In genomic region chr15:94522125-94522524, GRCh38 we compare ENCODE assay signal across 34 cellular contexts.
"Had no signal": no experiment of that assay in that cellular context is flagged by ENCODE, and none has a peak within 500 bp of the region (broad histone marks: within the 10 kb centered on the region; RNA-seq: fewer than 3 reads in every experiment).

No MANE protein-coding gene starts in this region.

- H3K4me3 ChIP-seq: ascending aorta, breast epithelium, coronary artery, esophagus muscularis mucosa, gastrocnemius medialis had no signal

- H3K36me3 ChIP-seq: ascending aorta, breast epithelium, esophagus muscularis mucosa, gastrocnemius medialis, WERI-Rb-1 had no signal

- H3K27me3 Mint-ChIP-seq: activated naive CD4-positive, alpha-beta T cell treated with anti-CD3 and anti-CD28 coated beads, Interleukin-2, amount 10 ng/mL, durations not matched to agents 7 days and 5 days; brain had no signal

- H3K4me1 ChIP-seq: ascending aorta, breast epithelium, esophagus muscularis mucosa, foreskin keratinocyte, gastrocnemius medialis had no signal

- H3K27me3 ChIP-seq: ascending aorta, breast epithelium, esophagus muscularis mucosa, foreskin keratinocyte, gastrocnemius medialis had no signal

- H3K9me3 ChIP-seq: ascending aorta, breast epithelium, gastrocnemius medialis had no signal

- H3K27ac ChIP-seq: ascending aorta, breast epithelium, coronary artery, esophagus muscularis mucosa, foreskin keratinocyte, gastrocnemius medialis, WERI-Rb-1 had no signal

- ATAC-seq: activated CD4-positive, alpha-beta T cell treated with anti-CD3 and anti-CD28 coated beads for 36 hours; activated CD8-positive, alpha-beta memory T cell treated with anti-CD3 and anti-CD28 coated beads, Interleukin-2, amount 10 ng/mL, durations not matched to agents 7 days and 5 days; activated CD8-positive, alpha-beta T cell treated with anti-CD3 and anti-CD28 coated beads, Interleukin-2, amount 10 ng/mL, durations not matched to agents 7 days and 5 days; activated naive CD4-positive, alpha-beta T cell treated with anti-CD3 and anti-CD28 coated beads, Interleukin-2, amount 50 U/mL, for 72 hours; effector memory CD8-positive, alpha-beta T cell; foreskin keratinocyte; gastrocnemius medialis; T-cell had no signal

- H3K4me1 Mint-ChIP-seq: activated CD4-positive, alpha-beta T cell treated with anti-CD3 and anti-CD28 coated beads for 36 hours; activated CD4-positive, alpha-beta T cell treated with anti-CD3 and anti-CD28 coated beads, Interleukin-2, amount 10 ng/mL, durations not matched to agents 24 days and 14 days; activated CD8-positive, alpha-beta memory T cell treated with anti-CD3 and anti-CD28 coated beads, Interleukin-2, amount 10 ng/mL, durations not matched to agents 7 days and 5 days; activated naive CD4-positive, alpha-beta T cell treated with anti-CD3 and anti-CD28 coated beads, Interleukin-2, amount 10 ng/mL, durations not matched to agents 7 days and 5 days; activated naive CD8-positive, alpha-beta T cell treated with anti-CD3 and anti-CD28 coated beads, Interleukin-2, amount 10 ng/mL, durations not matched to agents 7 days and 5 days; brain; central memory CD8-positive, alpha-beta T cell; T-cell had no signal

- H3K27ac Mint-ChIP-seq: activated CD4-positive, alpha-beta memory T cell treated with anti-CD3 and anti-CD28 coated beads for 36 hours; activated CD4-positive, alpha-beta T cell treated with anti-CD3 and anti-CD28 coated beads for 36 hours; activated CD4-positive, alpha-beta T cell treated with anti-CD3 and anti-CD28 coated beads, Interleukin-2, amount 10 ng/mL, durations not matched to agents 24 days and 14 days; activated CD8-positive, alpha-beta memory T cell treated with anti-CD3 and anti-CD28 coated beads, Interleukin-2, amount 10 ng/mL, durations not matched to agents 7 days and 5 days; activated CD8-positive, alpha-beta T cell treated with anti-CD3 and anti-CD28 coated beads, Interleukin-2, amount 10 ng/mL, durations not matched to agents 7 days and 5 days; activated naive CD4-positive, alpha-beta T cell treated with anti-CD3 and anti-CD28 coated beads, Interleukin-2, amount 10 ng/mL, durations not matched to agents 7 days and 5 days; activated naive CD4-positive, alpha-beta T cell treated with anti-CD3 and anti-CD28 coated beads, Interleukin-2, amount 50 U/mL, for 72 hours; activated naive CD8-positive, alpha-beta T cell treated with anti-CD3 and anti-CD28 coated beads, Interleukin-2, amount 10 ng/mL, durations not matched to agents 7 days and 5 days; activated T-helper 1 cell treated with anti-CD3 and anti-CD28 coated beads, Interleukin-12 subunit alpha, Interleukin-12 subunit beta, Interleukin-2, Interleukin-4 antibody, amounts not matched to agents 30 ng/mL and 10 ng/mL and 1 ng/mL, durations not matched to agents 14 hours and 24 hours and 36 hours; activated T-helper 2 cell treated with anti-CD3 and anti-CD28 coated beads, Interferon-gamma antibody, Interleukin-2, Interleukin-4, amounts not matched to agents 10 μg/mL and 5 μg/mL and 100 μg/mL, durations not matched to agents 14 hours and 24 hours and 36 hours; brain; effector memory CD8-positive, alpha-beta T cell; T-cell; T-helper 1 cell treated with Interleukin-12 subunit alpha and Interleukin-12 subunit beta and Interleukin-4 antibody, amounts not matched to agents 30 μg/mL and 1 μg/mL, for 36 hours; T-helper 2 cell treated with Interferon-gamma antibody and Interleukin-4, amounts not matched to agents 5 μg/mL and 100 μg/mL, for 36 hours had no signal

- H3K9me3 Mint-ChIP-seq: activated CD4-positive, alpha-beta memory T cell treated with anti-CD3 and anti-CD28 coated beads for 36 hours; activated CD4-positive, alpha-beta T cell treated with anti-CD3 and anti-CD28 coated beads, Interleukin-2, amount 10 ng/mL, durations not matched to agents 24 days and 14 days; activated naive CD4-positive, alpha-beta T cell treated with anti-CD3 and anti-CD28 coated beads, Interleukin-2, amount 10 ng/mL, durations not matched to agents 7 days and 5 days; activated naive CD8-positive, alpha-beta T cell treated with anti-CD3 and anti-CD28 coated beads, Interleukin-2, amount 10 ng/mL, durations not matched to agents 7 days and 5 days; activated T-helper 1 cell treated with anti-CD3 and anti-CD28 coated beads, Interleukin-12 subunit alpha, Interleukin-12 subunit beta, Interleukin-2, Interleukin-4 antibody, amounts not matched to agents 30 ng/mL and 10 ng/mL and 1 ng/mL, durations not matched to agents 14 hours and 24 hours and 36 hours; activated T-helper 2 cell treated with anti-CD3 and anti-CD28 coated beads, Interferon-gamma antibody, Interleukin-2, Interleukin-4, amounts not matched to agents 10 μg/mL and 5 μg/mL and 100 μg/mL, durations not matched to agents 14 hours and 24 hours and 36 hours; central memory CD8-positive, alpha-beta T cell; effector memory CD8-positive, alpha-beta T cell; T-cell; T-helper 1 cell treated with Interleukin-12 subunit alpha and Interleukin-12 subunit beta and Interleukin-4 antibody, amounts not matched to agents 30 μg/mL and 1 μg/mL, for 36 hours; T-helper 2 cell treated with Interferon-gamma antibody and Interleukin-4, amounts not matched to agents 5 μg/mL and 100 μg/mL, for 36 hours had no signal

- DNase-seq: activated CD4-positive, alpha-beta memory T cell treated with anti-CD3 and anti-CD28 coated beads for 36 hours; activated CD4-positive, alpha-beta T cell treated with anti-CD3 and anti-CD28 coated beads for 36 hours; activated CD4-positive, alpha-beta T cell treated with anti-CD3 and anti-CD28 coated beads, Interleukin-2, amount 10 ng/mL, durations not matched to agents 24 days and 14 days; activated CD4-positive, CD25-positive, alpha-beta regulatory T cell; activated CD4-positive, CD25-positive, alpha-beta regulatory T cell treated with anti-CD3 and anti-CD28 coated beads, Interleukin-2, amount 50 U/mL, for 72 hours; activated CD8-positive, alpha-beta memory T cell treated with anti-CD3 and anti-CD28 coated beads, Interleukin-2, amount 10 ng/mL, durations not matched to agents 7 days and 5 days; activated CD8-positive, alpha-beta memory T cell treated with anti-CD3 and anti-CD28 coated beads, Interleukin-2, amount 50 U/mL, for 4 hours; activated CD8-positive, alpha-beta T cell treated with anti-CD3 and anti-CD28 coated beads, Interleukin-2, amount 10 ng/mL, durations not matched to agents 7 days and 5 days; activated effector memory CD4-positive, alpha-beta T cell treated with anti-CD3 and anti-CD28 coated beads, Interleukin-2, amount 50 U/mL, for 16 hours; activated naive CD4-positive, alpha-beta T cell treated with anti-CD3 and anti-CD28 coated beads, Interleukin-2, amount 10 ng/mL, durations not matched to agents 7 days and 5 days; activated naive CD8-positive, alpha-beta T cell treated with anti-CD3 and anti-CD28 coated beads, Interleukin-2, amount 10 ng/mL, durations not matched to agents 7 days and 5 days; activated T-cell treated with anti-CD3 and anti-CD28 coated beads, Interleukin-2, amount 50 U/mL, for 1 hour; activated T-cell treated with anti-CD3 and anti-CD28 coated beads, Interleukin-2, amount 50 U/mL, for 48 hours; dermis blood vessel endothelial cell; effector CD4-positive, alpha-beta T cell; effector memory CD8-positive, alpha-beta T cell; foreskin keratinocyte; gastrocnemius medialis; glutamatergic neuron; SW 1271; T-cell; T1000; WERI-Rb-1 had no signal

- H3K36me3 Mint-ChIP-seq: activated CD4-positive, alpha-beta memory T cell treated with anti-CD3 and anti-CD28 coated beads for 36 hours; activated CD8-positive, alpha-beta memory T cell treated with anti-CD3 and anti-CD28 coated beads, Interleukin-2, amount 10 ng/mL, durations not matched to agents 7 days and 5 days; activated naive CD4-positive, alpha-beta T cell treated with anti-CD3 and anti-CD28 coated beads, Interleukin-2, amount 10 ng/mL, durations not matched to agents 7 days and 5 days; activated naive CD4-positive, alpha-beta T cell treated with anti-CD3 and anti-CD28 coated beads, Interleukin-2, amount 50 U/mL, for 72 hours; activated naive CD8-positive, alpha-beta T cell treated with anti-CD3 and anti-CD28 coated beads, Interleukin-2, amount 10 ng/mL, durations not matched to agents 7 days and 5 days; brain; T-cell had no signal

- H3K4me3 Mint-ChIP-seq: activated CD4-positive, alpha-beta memory T cell treated with anti-CD3 and anti-CD28 coated beads for 36 hours; activated CD4-positive, alpha-beta T cell treated with anti-CD3 and anti-CD28 coated beads for 36 hours; activated CD4-positive, alpha-beta T cell treated with anti-CD3 and anti-CD28 coated beads, Interleukin-2, amount 10 ng/mL, durations not matched to agents 24 days and 14 days; activated CD8-positive, alpha-beta memory T cell treated with anti-CD3 and anti-CD28 coated beads, Interleukin-2, amount 10 ng/mL, durations not matched to agents 7 days and 5 days; activated CD8-positive, alpha-beta T cell treated with anti-CD3 and anti-CD28 coated beads, Interleukin-2, amount 10 ng/mL, durations not matched to agents 7 days and 5 days; activated naive CD4-positive, alpha-beta T cell treated with anti-CD3 and anti-CD28 coated beads, Interleukin-2, amount 10 ng/mL, durations not matched to agents 7 days and 5 days; activated naive CD8-positive, alpha-beta T cell treated with anti-CD3 and anti-CD28 coated beads, Interleukin-2, amount 10 ng/mL, durations not matched to agents 7 days and 5 days; activated T-helper 1 cell treated with anti-CD3 and anti-CD28 coated beads, Interleukin-12 subunit alpha, Interleukin-12 subunit beta, Interleukin-2, Interleukin-4 antibody, amounts not matched to agents 30 ng/mL and 10 ng/mL and 1 ng/mL, durations not matched to agents 14 hours and 24 hours and 36 hours; brain; central memory CD8-positive, alpha-beta T cell; effector memory CD8-positive, alpha-beta T cell; T-cell; T-helper 1 cell treated with Interleukin-12 subunit alpha and Interleukin-12 subunit beta and Interleukin-4 antibody, amounts not matched to agents 30 μg/mL and 1 μg/mL, for 36 hours; T-helper 2 cell treated with Interferon-gamma antibody and Interleukin-4, amounts not matched to agents 5 μg/mL and 100 μg/mL, for 36 hours had no signal
